ENCODE assay signal across 19 cellular contexts in the genomic region with DNA sequence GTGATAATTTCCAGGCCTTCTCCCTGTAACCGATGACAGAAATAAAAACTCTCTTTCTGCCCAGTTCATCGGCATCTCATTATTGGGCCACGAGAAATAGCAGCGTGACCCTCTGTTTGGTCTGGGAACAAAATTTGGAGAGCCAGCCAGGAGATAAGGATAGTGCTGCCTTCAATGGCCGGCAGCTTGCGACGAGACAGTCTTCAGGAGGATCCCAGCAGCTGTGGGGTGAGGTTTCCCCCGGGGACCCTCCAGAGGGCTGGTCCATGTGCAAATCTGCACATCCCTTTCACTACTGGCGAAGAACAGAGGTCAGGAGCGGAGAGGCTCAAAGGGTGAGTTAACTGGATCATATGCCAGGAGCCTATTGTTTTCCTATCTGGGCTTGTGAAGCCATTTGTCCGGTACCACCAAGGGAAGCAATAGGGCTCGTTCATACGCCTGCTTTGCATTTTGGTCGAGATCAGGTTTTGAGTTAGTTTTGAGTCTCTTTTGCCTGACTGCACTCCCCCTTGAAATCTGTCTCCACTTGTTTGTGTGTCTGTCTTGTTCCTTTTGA. TPM values are rescaled to one million over a fixed set of nuclear protein-coding genes. Genes with fewer than 3 reads are reported as not detected.
"Had no signal": no experiment of that assay in that cellular context is flagged by ENCODE, and none has a peak within 500 bp of the region (broad histone marks: within the 10 kb centered on the region; RNA-seq: fewer than 3 reads in every experiment).

No MANE protein-coding gene starts in this region.

- H3K27me3 ChIP-seq: breast epithelium, left lung had no signal

- H3K4me1 Mint-ChIP-seq: activated naive CD8-positive, alpha-beta T cell treated with anti-CD3 and anti-CD28 coated beads, Interleukin-2, amount 50 U/mL, for 24 hours; activated T-helper 17 cell treated with anti-CD3 and anti-CD28 coated beads, Interleukin-2, amount 50 U/mL, for 72 hours; memory B cell had no signal

- ATAC-seq: activated naive CD8-positive, alpha-beta T cell treated with anti-CD3 and anti-CD28 coated beads, Interleukin-2, amount 50 U/mL, for 24 hours; activated T-helper 17 cell treated with anti-CD3 and anti-CD28 coated beads, Interleukin-2, amount 50 U/mL, for 72 hours; effector memory CD8-positive, alpha-beta T cell; left lung had no signal

- H3K4me3 Mint-ChIP-seq: activated naive CD4-positive, alpha-beta T cell treated with anti-CD3 and anti-CD28 coated beads for 36 hours; activated naive CD8-positive, alpha-beta T cell treated with anti-CD3 and anti-CD28 coated beads, Interleukin-2, amount 50 U/mL, for 24 hours; activated T-helper 17 cell treated with anti-CD3 and anti-CD28 coated beads, Interleukin-2, amount 50 U/mL, for 72 hours; effector memory CD8-positive, alpha-beta T cell; memory B cell; T-helper 2 cell treated with Interferon-gamma antibody and Interleukin-4, amounts not matched to agents 5 μg/mL and 100 μg/mL, for 36 hours had no signal

- H3K27me3 Mint-ChIP-seq: activated naive CD8-positive, alpha-beta T cell treated with anti-CD3 and anti-CD28 coated beads, Interleukin-2, amount 50 U/mL, for 24 hours; activated T-helper 17 cell treated with anti-CD3 and anti-CD28 coated beads, Interleukin-2, amount 50 U/mL, for 72 hours; effector memory CD8-positive, alpha-beta T cell; memory B cell had no signal

- H3K27ac ChIP-seq: breast epithelium, left lung, skin epidermis had no signal

- H3K36me3 Mint-ChIP-seq: memory B cell had no signal

- H3K4me3 ChIP-seq: breast epithelium, left lung, skin epidermis had no signal

- H3K9me3 Mint-ChIP-seq: activated naive CD4-positive, alpha-beta T cell treated with anti-CD3 and anti-CD28 coated beads for 36 hours; activated naive CD8-positive, alpha-beta T cell treated with anti-CD3 and anti-CD28 coated beads, Interleukin-2, amount 50 U/mL, for 24 hours; activated T-helper 17 cell treated with anti-CD3 and anti-CD28 coated beads, Interleukin-2, amount 50 U/mL, for 72 hours; effector memory CD8-positive, alpha-beta T cell; memory B cell; T-helper 2 cell treated with Interferon-gamma antibody and Interleukin-4, amounts not matched to agents 5 μg/mL and 100 μg/mL, for 36 hours had no signal

- H3K36me3 ChIP-seq: breast epithelium, left lung had no signal

- H3K9me3 ChIP-seq: breast epithelium, left lung had no signal

- H3K27ac Mint-ChIP-seq: activated naive CD4-positive, alpha-beta T cell treated with anti-CD3 and anti-CD28 coated beads for 36 hours; activated naive CD8-positive, alpha-beta T cell treated with anti-CD3 and anti-CD28 coated beads, Interleukin-2, amount 50 U/mL, for 24 hours; activated T-helper 17 cell treated with anti-CD3 and anti-CD28 coated beads, Interleukin-2, amount 50 U/mL, for 72 hours; effector memory CD8-positive, alpha-beta T cell; memory B cell; T-helper 2 cell treated with Interferon-gamma antibody and Interleukin-4, amounts not matched to agents 5 μg/mL and 100 μg/mL, for 36 hours had no signal

- H3K4me1 ChIP-seq: breast epithelium, left lung had no signal

- DNase-seq: activated CD4-positive, alpha-beta T cell treated with anti-CD3 and anti-CD28 coated beads, Interleukin-2, amount 50 U/mL, for 48 hours; activated naive CD4-positive, alpha-beta T cell treated with anti-CD3 and anti-CD28 coated beads for 36 hours; activated naive CD8-positive, alpha-beta T cell treated with anti-CD3 and anti-CD28 coated beads, Interleukin-2, amount 50 U/mL, for 24 hours; aorta; dermis blood vessel endothelial cell; effector memory CD8-positive, alpha-beta T cell; left lung; retina; stimulated activated CD4-positive, alpha-beta T cell treated with anti-CD3 and anti-CD28 coated beads, Interleukin-4, amount 100 ng/mL, for 24 hours; stimulated activated naive CD4-positive, alpha-beta T cell treated with Interleukin-2 at 50 U/mL for 16 hours; trophoblast cell had no signal

RNA-seq across cellular contexts. Expression of a gene that starts 4.8 kb away (rescaled TPM):
- total RNA-seq: activated naive CD4-positive, alpha-beta T cell treated with anti-CD3 and anti-CD28 coated beads for 36 hours; aorta; cerebellum; dermis blood vessel endothelial cell; epithelial cell of proximal tubule; frontal cortex had no signal

RNA-seq across cellular contexts. Expression of a gene that starts 26.1 kb away (rescaled TPM):
- total RNA-seq: activated naive CD4-positive, alpha-beta T cell treated with anti-CD3 and anti-CD28 coated beads for 36 hours; activated T-helper 17 cell treated with anti-CD3 and anti-CD28 coated beads, Interleukin-2, amount 50 U/mL, for 72 hours; aorta; cerebellum; dermis blood vessel endothelial cell; epithelial cell of proximal tubule; frontal cortex; left lung had no signal

RNA-seq across cellular contexts. Expression of a gene that starts 30.7 kb away (rescaled TPM):
- total RNA-seq: activated naive CD4-positive, alpha-beta T cell treated with anti-CD3 and anti-CD28 coated beads for 36 hours; activated T-helper 17 cell treated with anti-CD3 and anti-CD28 coated beads, Interleukin-2, amount 50 U/mL, for 72 hours; aorta; breast epithelium; cerebellum; dermis blood vessel endothelial cell; epithelial cell of proximal tubule; frontal cortex; left lung had no signal
